In genomic region chr10:69374931-69375306, GRCh38 we compare ENCODE assay signal across 15 cellular contexts. TPM values are rescaled to one million over a fixed set of nuclear protein-coding genes. Genes with fewer than 3 reads are reported as not detected.
DNase-seq lines count a peak whose midpoint lies in the region; ATAC-seq, FAIRE-seq and TF ChIP-seq lines count a peak whose summit lies in the region.
"Had no signal": no experiment of that assay in that cellular context is flagged by ENCODE, and none has a peak within 500 bp of the region (broad histone marks: within the 10 kb centered on the region; RNA-seq: fewer than 3 reads in every experiment).

No MANE protein-coding gene starts in this region.

- no peaks in the 10 kb centered on the region for H3K27me3 Mint-ChIP-seq in activated naive CD4-positive, alpha-beta T cell treated with anti-CD3 and anti-CD28 coated beads, Interleukin-2, amount 10 ng/mL, durations not matched to agents 7 days and 5 days
- H3K27me3 Mint-ChIP-seq: activated naive CD4-positive, alpha-beta T cell treated with anti-CD3 and anti-CD28 coated beads, Interleukin-2, amount 50 U/mL, for 24 hours; dendritic cell treated with granulocyte-macrophage colony-stimulating factor and Interleukin-4, amounts not matched to agents 40 ng/mL and 50 ng/mL, for 4 days; IgD-negative memory B cell had no signal

- no peaks in the 10 kb centered on the region for H3K9me3 ChIP-seq in K562 (replicated peaks; ENCODE audit: control insufficient read depth, insufficient read depth, low read depth, low read length)
- no peaks in the 10 kb centered on the region for H3K9me3 ChIP-seq in transverse colon

- TF ChIP-seq EP300 in K562 (IDR thresholded peaks at IDR 0.05; ENCODE audit: low read length) (no peak), transverse colon (IDR thresholded peaks at IDR 0.05; ENCODE audit: low read depth) (no peak)

- no peak overlapping the region for H3K27ac ChIP-seq in K562 (ENCODE audit: extremely low read depth, low read depth, low read length)
- peak overlapping the region; percentile 22 for H3K27ac ChIP-seq in layer of hippocampus (ENCODE audit: low read depth, low read length)
- H3K27ac ChIP-seq in transverse colon = peak overlapping the region in 3 of 4 donors; percentile 18 to 73 (median 37)

- H3K4me1 ChIP-seq in K562 (replicated peaks in 1 of 2; ENCODE audit: control insufficient read depth in 2 of 2, insufficient read depth in 2 of 2, low read length in 2 of 2) = peaks cover 0 to 4% of the 10 kb centered on the region in 2 experiments; a peak in 1 of 5 replicates
- H3K4me1 ChIP-seq in transverse colon = peaks cover 4 to 13% (median 6%) of the 10 kb centered on the region in 4 donors

- WGBS in K562 (ENCODE audit: insufficient coverage, low coverage, missing lambda C conversion rate) = 91% methylated on average over 2 of the region's 2 CpGs
- WGBS in transverse colon (ENCODE audit: low coverage in 1 of 2), 2 donors = 95 to 100% methylated on average over 1 to 2 of the region's 2 CpGs

- peak overlapping the region; percentile 21 for H3K27ac Mint-ChIP-seq in activated naive CD4-positive, alpha-beta T cell treated with anti-CD3 and anti-CD28 coated beads, Interleukin-2, amount 10 ng/mL, durations not matched to agents 7 days and 5 days
- H3K27ac Mint-ChIP-seq: activated naive CD4-positive, alpha-beta T cell treated with anti-CD3 and anti-CD28 coated beads, Interleukin-2, amount 50 U/mL, for 24 hours had no signal

- H3K4me3 Mint-ChIP-seq in activated naive CD4-positive, alpha-beta T cell treated with anti-CD3 and anti-CD28 coated beads, Interleukin-2, amount 10 ng/mL, durations not matched to agents 7 days and 5 days = no peak overlapping the region
- H3K4me3 Mint-ChIP-seq: activated naive CD4-positive, alpha-beta T cell treated with anti-CD3 and anti-CD28 coated beads, Interleukin-2, amount 50 U/mL, for 24 hours; dendritic cell treated with granulocyte-macrophage colony-stimulating factor and Interleukin-4, amounts not matched to agents 40 ng/mL and 50 ng/mL, for 4 days; IgD-negative memory B cell had no signal

- CTCF ChIA-PET in activated naive CD4-positive, alpha-beta T cell treated with anti-CD3 and anti-CD28 coated beads, Interleukin-2, amount 10 ng/mL, durations not matched to agents 7 days and 5 days (lab: Charles Lee) = no interaction called here
- CTCF ChIA-PET in K562 (lab: Yijun Ruan, JAX; ENCODE audit: low intra/inter-chr PET ratio) = no interaction called here

- H3K36me3 Mint-ChIP-seq in activated naive CD4-positive, alpha-beta T cell treated with anti-CD3 and anti-CD28 coated beads, Interleukin-2, amount 10 ng/mL, durations not matched to agents 7 days and 5 days = peaks cover 62% of the 10 kb centered on the region

- no peaks in the 10 kb centered on the region for H3K9me3 Mint-ChIP-seq in activated naive CD4-positive, alpha-beta T cell treated with anti-CD3 and anti-CD28 coated beads, Interleukin-2, amount 10 ng/mL, durations not matched to agents 7 days and 5 days
- H3K9me3 Mint-ChIP-seq: activated naive CD4-positive, alpha-beta T cell treated with anti-CD3 and anti-CD28 coated beads, Interleukin-2, amount 50 U/mL, for 24 hours; dendritic cell treated with granulocyte-macrophage colony-stimulating factor and Interleukin-4, amounts not matched to agents 40 ng/mL and 50 ng/mL, for 4 days; IgD-negative memory B cell had no signal

- peaks cover 4% of the 10 kb centered on the region for H3K4me1 Mint-ChIP-seq in activated naive CD4-positive, alpha-beta T cell treated with anti-CD3 and anti-CD28 coated beads, Interleukin-2, amount 10 ng/mL, durations not matched to agents 7 days and 5 days

- no peaks in the 10 kb centered on the region for H3K27me3 ChIP-seq in K562 (ENCODE audit: control insufficient read depth in 2 of 2, insufficient read depth in 2 of 2, low read length in 2 of 2)
- peaks cover 2% of the 10 kb centered on the region for H3K27me3 ChIP-seq in layer of hippocampus (ENCODE audit: control insufficient read depth, insufficient read depth, low read length)
- no peaks in the 10 kb centered on the region for H3K27me3 ChIP-seq in transverse colon

- no peak for FAIRE-seq in K562 (lab: Jason Lieb, UNC)
- FAIRE-seq: islet of Langerhans had no signal

- in situ Hi-C loops in K562 (cut with MboI) = no loop called here
- in situ Hi-C loops in transverse colon (cut with MboI; ENCODE audit: low pct_ligation_motif_present in 1 of 4, low pct_unique_long_range_greater_than_20kb in 1 of 4, low sequenced_read_pairs in 3 of 4) = loop anchor here in 3 of 4 donors (25.0 kb wide), 1 partner anchor 388 kb away; the partner anchor contains the start of gene KIFBP (in 3 of the 3)

- no peak for TF ChIP-seq RAD21 in K562 (CRISPR knock-in tag; conservative IDR thresholded peaks at IDR 0.05 in 1 of 2, IDR thresholded peaks at IDR 0.05 in 1 of 2)

- no peaks in the 10 kb centered on the region for H3K9me1 ChIP-seq in K562 (ENCODE audit: control insufficient read depth, insufficient read depth, low read length)

- H3K9ac ChIP-seq in K562 (ENCODE audit: insufficient read depth in 1 of 2, low read depth in 2 of 2, low read length in 2 of 2) = no peak overlapping the region; a peak in 1 of 4 replicates

- intact Hi-C loops in K562 (cut with micrococcal nuclease) (no loop called here), transverse colon (cut with DNase I; ENCODE audit: low total_unique reads) (no loop called here)

- no peak overlapping the region for H2AFZ ChIP-seq in K562 (ENCODE audit: low read depth, low read length)

- POLR2A ChIA-PET in K562 (lab: Yijun Ruan, JAX) = no interaction called here

- no peak for TF ChIP-seq POLR2A in K562 (conservative IDR thresholded peaks at IDR 0.05)
- TF ChIP-seq POLR2A in transverse colon (IDR thresholded peaks at IDR 0.05) = no peak

- no TSS peak for BruUV-seq in K562 (replicated peaks; lab: Mats Ljungman, UMichigan)

- H3K4me3 ChIP-seq in K562 (no peak overlapping the region), transverse colon (no peak overlapping the region)

- peaks cover 22% of the 10 kb centered on the region for H3K79me2 ChIP-seq in K562 (ENCODE audit: control insufficient read depth, insufficient read depth, low read length)

- TF ChIP-seq CTCF in K562 (IDR thresholded peaks at IDR 0.05 in 2 of 3, conservative IDR thresholded peaks at IDR 0.05 in 1 of 3; ENCODE audit: insufficient read depth in 2 of 3, low read depth in 1 of 3, low read length in 3 of 3) (no peak), transverse colon (IDR thresholded peaks at IDR 0.05) (no peak)

- ATAC-seq in K562 = no peak
- ATAC-seq in stimulated activated naive CD8-positive, alpha-beta T cell treated with anti-CD3 and anti-CD28 coated beads, Interleukin-15, Interleukin-2, amounts not matched to agents 100 U/mL and 50 U/mL, for 24 hours = no peak

- no peak overlapping the region for H3K4me2 ChIP-seq in K562 (ENCODE audit: insufficient read depth, low read length)

- H3K36me3 ChIP-seq in K562 (ENCODE audit: control insufficient read depth, insufficient read depth, low read length) (peaks cover 97% of the 10 kb centered on the region), transverse colon (peaks cover 0 to 18% (median 4%) of the 10 kb centered on the region in 4 donors)

- peaks cover 12% of the 10 kb centered on the region for H4K20me1 ChIP-seq in K562 (replicated peaks; ENCODE audit: control insufficient read depth, insufficient read depth, low read length)

- DNase-seq in activated naive CD4-positive, alpha-beta T cell treated with anti-CD3 and anti-CD28 coated beads, Interleukin-2, amount 10 ng/mL, durations not matched to agents 7 days and 5 days = no peak
- no peak for DNase-seq in activated naive CD4-positive, alpha-beta T cell (lab: John Stamatoyannopoulos, UW)
- DNase-seq in K562 (ENCODE audit: extremely low read depth in 1 of 4, low spot score in 3 of 4) (no peak), transverse colon (no peak), COR-L47 (lab: John Stamatoyannopoulos, UW) (no peak), T-helper 9 cell (no peak)
- no peak for DNase-seq in stimulated activated naive CD8-positive, alpha-beta T cell treated with anti-CD3 and anti-CD28 coated beads, Interleukin-15, Interleukin-2, amounts not matched to agents 100 U/mL and 50 U/mL, for 24 hours
- DNase-seq: RPMI8226, T1000 had no signal

TF ChIP-seq in K562, 482 proteins besides CTCF, POLR2A, EP300 and RAD21:
- peak; percentile 75 for TF ChIP-seq ESRRA (IDR thresholded peaks at IDR 0.05; ENCODE audit: borderline replicate concordance, low read depth)
- no peak for TF ChIP-seq SMARCB1 (IDR thresholded peaks at IDR 0.05; ENCODE audit: insufficient read length, low read depth)
- TF ChIP-seq RBM25 (IDR thresholded peaks at IDR 0.05; ENCODE audit: low read depth, low read length, severe bottlenecking) = peak; percentile 67
- no peak for TF ChIP-seq ZNF589 (CRISPR knock-in tag; IDR thresholded peaks at IDR 0.05; ENCODE audit: low read depth)

RNA-seq across cellular contexts. Expression of gene TACR2, which starts 41.8 kb away (rescaled TPM):
- not detected in 2 replicates for total RNA-seq in K562 (2011; cell fraction: chromatin; rRNA removed; ENCODE audit: low replicate concordance)
- not detected in 2 replicates for total RNA-seq in K562 (2011; cell fraction: nucleolus; rRNA removed)
- not detected in 2 replicates for total RNA-seq in K562 (2011; cell fraction: nucleoplasm; rRNA removed)
- total RNA-seq in K562 (2014; rRNA removed) (not detected in 2 replicates), K562 (2014; rRNA removed; fragmentation: Illumina TruSeq; extraction: Trizol) (not detected in 2 replicates), K562 (2015; rRNA removed; fragmentation: Illumina TruSeq; extraction: Trizol) (not detected in 2 replicates), K562 (2021) (not detected in 2 replicates), transverse colon (100 to 1,000 TPM in 2 of 4 donors, 10 to 100 TPM in 2; 18.9 to 241 (median 78.9) TPM)
- polyA plus RNA-seq in K562 (2011; rRNA removed) (not detected in 2 replicates), K562 (2014; fragmentation: Illumina TruSeq; extraction: Trizol) (not detected in 2 replicates), K562 (2014; fragmentation: Nextera tagmentation; extraction: Ambion mirVana) (not detected), K562 (2014; rRNA removed) (not detected in 2 replicates)
- polyA plus RNA-seq in K562 (2011; cell fraction: cytosol; rRNA removed) = not detected in 2 replicates
- polyA plus RNA-seq in K562 (2011; cell fraction: nucleus; rRNA removed) = not detected in 2 replicates
- 0.20 and 0.22 TPM in 2 replicates for polyA plus RNA-seq in K562 (2012)
- not detected in 2 replicates for polyA minus RNA-seq in K562 (2011; rRNA and poly(A)+ RNA removed)
- polyA minus RNA-seq in K562 (2011; cell fraction: cytosol; rRNA and poly(A)+ RNA removed) = not detected in 2 replicates
- not detected in 2 replicates for polyA minus RNA-seq in K562 (2011; cell fraction: nucleus; rRNA and poly(A)+ RNA removed)
- total RNA-seq: fibroblast of villous mesenchyme had no signal

Comparison
In these comparisons a context has a peak if more than half of its experiments do, and no peak if none do; other contexts are left out.
1. RNA of gene TACR2, which starts 41.8 kb away (total RNA-seq): 18.9 to 241 TPM in transverse colon; not detected in K562; every median in the first group is over 10 times any median in the second.